Comparison of ENCODE assay signal across 16 cellular contexts in the genomic region with DNA sequence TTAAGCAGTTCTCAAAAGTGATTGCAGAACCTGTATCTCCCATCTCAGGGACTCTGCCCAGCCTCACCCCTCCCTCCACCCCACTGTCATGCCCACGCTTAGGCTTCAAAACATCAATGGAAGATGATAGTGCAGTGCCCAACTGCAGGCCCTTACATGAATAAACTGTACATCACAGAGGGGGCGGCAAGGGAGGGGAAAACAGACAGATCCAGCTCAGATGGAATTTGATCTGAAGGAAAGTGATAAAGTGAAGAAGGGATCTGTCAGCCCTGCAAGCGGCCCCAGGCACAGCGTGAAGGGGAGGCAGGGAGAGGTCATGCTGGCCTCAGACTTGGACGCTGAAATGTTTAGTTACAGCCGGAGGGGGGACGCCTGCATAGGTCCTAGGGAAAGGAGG. TPM values are rescaled to one million over a fixed set of nuclear protein-coding genes. Genes with fewer than 3 reads are reported as not detected.
DNase-seq lines count a peak whose midpoint lies in the region; ATAC-seq and TF ChIP-seq lines count a peak whose summit lies in the region.
"Had no signal": no experiment of that assay in that cellular context is flagged by ENCODE, and none has a peak within 500 bp of the region (broad histone marks: within the 10 kb centered on the region; RNA-seq: fewer than 3 reads in every experiment).

No MANE protein-coding gene starts in this region.

- no peak overlapping the region for H4K5ac ChIP-seq in mesendoderm (ENCODE audit: low read length)

- DNase-seq in islet precursor cell (peak; percentile 27), mesendoderm (no peak), neural progenitor cell (ENCODE audit: low spot score) (no peak), HPDE6-E6E7 (ENCODE audit: extremely low spot score) (no peak)
- DNase-seq: Caco-2; CD4-positive, CD25-positive, alpha-beta regulatory T cell; CD8-positive, alpha-beta T cell; DMS153; DND-41; GM23248; H7; HCEC 1CT had no signal

- H3K23ac ChIP-seq in mesendoderm (ENCODE audit: low read length) = no peak overlapping the region

- no CpG with 5 or more reads among the region's 7 CpGs for WGBS in mesendoderm (ENCODE audit: extremely low coverage, insufficient coverage, low lambda C conversion rate)

- no peaks in the 10 kb centered on the region for H3K9me3 ChIP-seq in neural progenitor cell (ENCODE audit: low read depth)
- H3K9me3 ChIP-seq: BLaER1, Caco-2 had no signal

- H3K18ac ChIP-seq in mesendoderm (ENCODE audit: low read length) = no peak overlapping the region

- H4K20me1 ChIP-seq in neural progenitor cell (ENCODE audit: low read depth) = no peaks in the 10 kb centered on the region
- H4K20me1 ChIP-seq: BLaER1 had no signal

- no peak overlapping the region for H2BK120ac ChIP-seq in mesendoderm (ENCODE audit: low read depth, low read length)

- ATAC-seq in HG02763 (IDR thresholded peaks at IDR 0.05; ENCODE audit: unreplicated experiment) = no peak
- no peak for ATAC-seq in HG02870 (IDR thresholded peaks at IDR 0.05; ENCODE audit: unreplicated experiment)
- ATAC-seq: CD8-positive, alpha-beta T cell had no signal

- H2BK15ac ChIP-seq in mesendoderm (replicated peaks; ENCODE audit: low read depth) = no peak overlapping the region

- H3K27ac ChIP-seq in mesendoderm (ENCODE audit: low read depth, low read length) (no peak overlapping the region), neural progenitor cell (no peak overlapping the region)
- H3K27ac ChIP-seq: BLaER1, C4-2B, GM23248 had no signal

- peaks cover 5% of the 10 kb centered on the region for H3K9me3 Mint-ChIP-seq in neural progenitor cell
- H3K9me3 Mint-ChIP-seq: CD8-positive, alpha-beta T cell had no signal

- peaks cover 2% of the 10 kb centered on the region for H3K27me3 Mint-ChIP-seq in neural progenitor cell (ENCODE audit: insufficient read depth, low read depth)
- H3K27me3 Mint-ChIP-seq: CD4-positive, CD25-positive, alpha-beta regulatory T cell had no signal

- no peak overlapping the region for H2BK5ac ChIP-seq in mesendoderm (ENCODE audit: low read length)

- no peak for TF ChIP-seq CTCF in neural progenitor cell (IDR thresholded peaks at IDR 0.05)

- peak overlapping the region; percentile 18 for H3K27ac Mint-ChIP-seq in neural progenitor cell
- H3K27ac Mint-ChIP-seq: CD4-positive, CD25-positive, alpha-beta regulatory T cell; CD8-positive, alpha-beta T cell had no signal

- H3K36me3 ChIP-seq in mesendoderm (ENCODE audit: control insufficient read depth, insufficient read depth, low read length) (no peaks in the 10 kb centered on the region), neural progenitor cell (no peaks in the 10 kb centered on the region)

- no peak overlapping the region for H2AK5ac ChIP-seq in mesendoderm (ENCODE audit: low read length)

- H2AFZ ChIP-seq in neural progenitor cell (replicated peaks) = no peak overlapping the region
- H2AFZ ChIP-seq: GM23248 had no signal

- H3K27me3 ChIP-seq in mesendoderm (ENCODE audit: insufficient read depth, low read length, poor library complexity) = no peaks in the 10 kb centered on the region
- no peaks in the 10 kb centered on the region for H3K27me3 ChIP-seq in neural progenitor cell
- H3K27me3 ChIP-seq: BLaER1 had no signal

- H3K79me1 ChIP-seq in mesendoderm (ENCODE audit: low read length) = no peaks in the 10 kb centered on the region

- H3K4me1 ChIP-seq in mesendoderm (ENCODE audit: control insufficient read depth, low read depth, low read length) (no peaks in the 10 kb centered on the region), neural progenitor cell (no peaks in the 10 kb centered on the region)
- H3K4me1 ChIP-seq: BLaER1, Caco-2 had no signal

- peaks cover 56% of the 10 kb centered on the region for H3K36me3 Mint-ChIP-seq in neural progenitor cell
- H3K36me3 Mint-ChIP-seq: CD4-positive, CD25-positive, alpha-beta regulatory T cell; CD8-positive, alpha-beta T cell had no signal

- peaks cover 3% of the 10 kb centered on the region for H3K4me1 Mint-ChIP-seq in neural progenitor cell
- H3K4me1 Mint-ChIP-seq: CD4-positive, CD25-positive, alpha-beta regulatory T cell had no signal

- H3K9ac ChIP-seq in mesendoderm (ENCODE audit: low read length) = no peak overlapping the region
- H3K9ac ChIP-seq in neural progenitor cell = no peak overlapping the region
- H3K9ac ChIP-seq: BLaER1, GM23248 had no signal

- H3K4me2 ChIP-seq in mesendoderm (ENCODE audit: low read length) (no peak overlapping the region), neural progenitor cell (no peak overlapping the region)
- H3K4me2 ChIP-seq: BLaER1 had no signal

- no peak overlapping the region for H3K4ac ChIP-seq in mesendoderm (ENCODE audit: low read depth, low read length)

- no peak overlapping the region for H3K4me3 Mint-ChIP-seq in neural progenitor cell
- H3K4me3 Mint-ChIP-seq: CD4-positive, CD25-positive, alpha-beta regulatory T cell; CD8-positive, alpha-beta T cell had no signal

- peak overlapping the region; percentile 13 for H4K8ac ChIP-seq in mesendoderm (ENCODE audit: low read depth, low read length)

- no peaks in the 10 kb centered on the region for H3F3A ChIP-seq in neural progenitor cell (ENCODE audit: low read depth)

- H3K79me2 ChIP-seq in mesendoderm (ENCODE audit: control insufficient read depth, insufficient read depth, low read length) (no peaks in the 10 kb centered on the region), neural progenitor cell (ENCODE audit: low read depth) (no peaks in the 10 kb centered on the region)

- H3K56ac ChIP-seq in mesendoderm (ENCODE audit: low read length) = no peak overlapping the region

- H3K4me3 ChIP-seq in mesendoderm (ENCODE audit: low read length) (no peak overlapping the region), neural progenitor cell (no peak overlapping the region)
- H3K4me3 ChIP-seq: BLaER1, GM23248 had no signal

RNA-seq across cellular contexts. Expression of a gene that starts 38.5 kb away (rescaled TPM):
- polyA plus RNA-seq in mesendoderm (2013, experiment 1 of 2) = 44.8 TPM
- polyA plus RNA-seq in mesendoderm (2013, experiment 2 of 2) = 47.1 TPM
- total RNA-seq in neural progenitor cell (ENCODE audit: low replicate concordance) = 44.4 and 65.6 TPM in 2 replicates
- total RNA-seq: CD4-positive, CD25-positive, alpha-beta regulatory T cell; CD8-positive, alpha-beta T cell had no signal
- polyA plus RNA-seq: CD4-positive, CD25-positive, alpha-beta regulatory T cell had no signal
